22 cellular contexts compared by ENCODE assay signal in genomic region chr7:1915326-1915725, GRCh38.
"Had no signal": no experiment of that assay in that cellular context is flagged by ENCODE, and none has a peak within 500 bp of the region (broad histone marks: within the 10 kb centered on the region; RNA-seq: fewer than 3 reads in every experiment).

No MANE protein-coding gene starts in this region.

- H3K9me3 Mint-ChIP-seq: naive thymus-derived CD8-positive, alpha-beta T cell had no signal

- H3K36me3 ChIP-seq: heart left ventricle, pancreas, stomach, thoracic aorta, transverse colon had no signal

- H3K4me3 ChIP-seq: coronary artery, dorsolateral prefrontal cortex, heart left ventricle, mucosa of descending colon, pancreas, stomach, thoracic aorta, transverse colon had no signal

- H3K27me3 Mint-ChIP-seq: naive thymus-derived CD8-positive, alpha-beta T cell; progenitor cell of endocrine pancreas had no signal

- H3K27ac Mint-ChIP-seq: progenitor cell of endocrine pancreas had no signal

- DNase-seq: central memory CD4-positive, alpha-beta T cell; dorsolateral prefrontal cortex; effector CD8-positive, alpha-beta T cell; foreskin melanocyte; hippocampal formation; islet precursor cell; mammary epithelial cell; naive thymus-derived CD8-positive, alpha-beta T cell; occipital lobe; stimulated activated CD4-positive, alpha-beta T cell treated with anti-CD3 and anti-CD28 coated beads, Interleukin-2, amount 100 ng/mL, for 24 hours; stimulated activated CD4-positive, alpha-beta T cell treated with anti-CD3 and anti-CD28 coated beads, Interleukin-4, amount 100 ng/mL, for 4 hours; stimulated activated naive CD4-positive, alpha-beta T cell; stomach; substantia nigra; transverse colon had no signal

- H3K27me3 ChIP-seq: dorsolateral prefrontal cortex, heart left ventricle, pancreas, stomach, transverse colon had no signal

- H3K9me3 ChIP-seq: heart left ventricle, mucosa of descending colon, pancreas, stomach, thoracic aorta, transverse colon had no signal

- ATAC-seq: heart left ventricle; mucosa of descending colon; naive thymus-derived CD8-positive, alpha-beta T cell; sciatic nerve had no signal

- H3K27ac ChIP-seq: coronary artery, dorsolateral prefrontal cortex, heart left ventricle, pancreas, stomach, thoracic aorta, transverse colon had no signal

- FAIRE-seq: pancreas had no signal
